ENCODE assay signal across 14 cellular contexts in genomic region chr5:59040804-59041201, GRCh38.
A peak's percentile ranks its signal among the peaks of the same experiment; 100 is the strongest.
DNase-seq lines count a peak whose midpoint lies in the region; ATAC-seq and TF ChIP-seq lines count a peak whose summit lies in the region.
"Had no signal": no experiment of that assay in that cellular context is flagged by ENCODE, and none has a peak within 500 bp of the region (broad histone marks: within the 10 kb centered on the region; RNA-seq: fewer than 3 reads in every experiment).

No MANE protein-coding gene starts in this region.

- no peaks in the 10 kb centered on the region for H3K9me3 Mint-ChIP-seq in activated CD4-positive, alpha-beta T cell treated with anti-CD3 and anti-CD28 coated beads, Interleukin-2, amount 10 ng/mL, durations not matched to agents 24 days and 14 days
- peaks cover 0 to 4% (median 0%) of the 10 kb centered on the region in 5 experiments for H3K9me3 Mint-ChIP-seq in brain

- no peaks in the 10 kb centered on the region for H3K27me3 Mint-ChIP-seq in activated CD4-positive, alpha-beta T cell treated with anti-CD3 and anti-CD28 coated beads, Interleukin-2, amount 10 ng/mL, durations not matched to agents 24 days and 14 days
- H3K27me3 Mint-ChIP-seq in brain, result peaks cover 41% of the 10 kb centered on the region

- peaks cover 9 to 71% (median 36%) of the 10 kb centered on the region in 6 donors for H3K4me1 ChIP-seq in spleen

- H3K4me3 Mint-ChIP-seq in activated CD4-positive, alpha-beta T cell treated with anti-CD3 and anti-CD28 coated beads, Interleukin-2, amount 10 ng/mL, durations not matched to agents 24 days and 14 days, result peak overlapping the region; percentile 92
- peak overlapping the region in 4 of 5 experiments; percentile 11 to 95 (median 88) for H3K4me3 Mint-ChIP-seq in brain

- no peak for ATAC-seq in HG03354 (IDR thresholded peaks at IDR 0.05; ENCODE audit: poor library complexity, severe bottlenecking, unreplicated experiment)

- peaks cover 27% of the 10 kb centered on the region for H3K36me3 Mint-ChIP-seq in activated CD4-positive, alpha-beta T cell treated with anti-CD3 and anti-CD28 coated beads, Interleukin-2, amount 10 ng/mL, durations not matched to agents 24 days and 14 days (ENCODE audit: low read depth)
- H3K36me3 Mint-ChIP-seq in brain, result peaks cover 11% of the 10 kb centered on the region

- peak overlapping the region in 5 of 8 donors; percentile 84 to 93 (median 90) for H3K27ac ChIP-seq in spleen

- no peaks in the 10 kb centered on the region for H3K36me3 ChIP-seq in spleen
- H3K36me3 ChIP-seq: breast epithelium, tibial artery had no signal

- TF ChIP-seq CTCF in NB4 (IDR thresholded peaks at IDR 0.05; ENCODE audit: low read depth, low read length) (no peak), brain (conservative IDR thresholded peaks at IDR 0.05) (no peak), spleen (IDR thresholded peaks at IDR 0.05 in 8 of 11, conservative IDR thresholded peaks at IDR 0.05 in 3 of 11) (no peak)

- H3K4me3 ChIP-seq in NB4 (ENCODE audit: low read depth, low read length) (peak overlapping the region; percentile 90), spleen (peak overlapping the region in 1 of 8 donors; percentile 85)

- peaks cover 41% of the 10 kb centered on the region for H3K4me1 Mint-ChIP-seq in activated CD4-positive, alpha-beta T cell treated with anti-CD3 and anti-CD28 coated beads, Interleukin-2, amount 10 ng/mL, durations not matched to agents 24 days and 14 days
- H3K4me1 Mint-ChIP-seq in brain, result peaks cover 54% of the 10 kb centered on the region

- WGBS in spleen, 5 donors, result 21 to 56% (median 45%) methylated on average over 2 of the region's 2 CpGs

- peak overlapping the region; percentile 99 for H3K27ac Mint-ChIP-seq in activated CD4-positive, alpha-beta T cell treated with anti-CD3 and anti-CD28 coated beads, Interleukin-2, amount 10 ng/mL, durations not matched to agents 24 days and 14 days
- H3K27ac Mint-ChIP-seq in brain, result peak overlapping the region in 1 of 5 experiments; percentile 72

- peaks cover 0 to 34% (median 19%) of the 10 kb centered on the region in 7 donors for H3K27me3 ChIP-seq in spleen (replicated peaks in 1 of 7)
- H3K27me3 ChIP-seq: tibial artery had no signal

- intact Hi-C loops in activated CD4-positive, alpha-beta T cell treated with anti-CD3 and anti-CD28 coated beads, Interleukin-2, amount 10 ng/mL, durations not matched to agents 24 days and 14 days (cut with micrococcal nuclease), result no loop called here
- intact Hi-C loops in spleen (cut with DNase I; ENCODE audit: low total_unique reads), result no loop called here

- no peak for DNase-seq in activated CD4-positive, alpha-beta T cell treated with anti-CD3 and anti-CD28 coated beads, Interleukin-2, amount 10 ng/mL, durations not matched to agents 24 days and 14 days
- no peak for DNase-seq in activated CD4-positive, alpha-beta T cell treated with anti-CD3 and anti-CD28 coated beads for 1 hour
- peak; percentile 2 for DNase-seq in NB4 (ENCODE audit: low read depth)
- DNase-seq in spleen, result no peak
- DNase-seq in stimulated activated CD4-positive, alpha-beta T cell treated with anti-CD3 and anti-CD28 coated beads, Interleukin-2, amount 100 ng/mL, for 48 hours, result no peak
- no peak for DNase-seq in epidermal melanocyte (ENCODE audit: insufficient read length, low spot score)
- DNase-seq: activated effector memory CD4-positive, alpha-beta T cell treated with Interleukin-2 at 50 U/mL for 16 hours; DMS79 treated with DMSO at 0.1 percent for 48 hours; NCI-H1436 treated with DMSO at 0.1 percent for 48 hours; SHP77 treated with DMSO at 0.1 percent for 48 hours; tibial artery had no signal

- no peaks in the 10 kb centered on the region for H3K9me3 ChIP-seq in spleen
- H3K9me3 ChIP-seq: breast epithelium, tibial artery had no signal

- TF ChIP-seq POLR2A in NB4 (IDR thresholded peaks at IDR 0.05; ENCODE audit: extremely low read depth, insufficient read length) (no peak), spleen (IDR thresholded peaks at IDR 0.05) (no peak)
